ENCODE assay signal across 8 cellular contexts in genomic region chr16:70380205-70380918, GRCh38. TPM values are rescaled to one million over a fixed set of nuclear protein-coding genes. Genes with fewer than 3 reads are reported as not detected.
A peak's percentile ranks its signal among the peaks of the same experiment; 100 is the strongest.
DNase-seq lines count a peak whose midpoint lies in the region; ATAC-seq and TF ChIP-seq lines count a peak whose summit lies in the region.

No MANE protein-coding gene starts in this region.

- BruUV-seq in Caco-2 (replicated peaks; lab: Mats Ljungman, UMichigan): no TSS peak
- no TSS peak for BruUV-seq in mammary epithelial cell (replicated peaks; lab: Mats Ljungman, UMichigan)

- peaks cover 6% of the 10 kb centered on the region for H3K4me1 Mint-ChIP-seq in Caco-2 (ENCODE audit: low read depth, unreplicated experiment)

- peak overlapping the region; percentile 92 for H3K4me3 Mint-ChIP-seq in Caco-2 (ENCODE audit: unreplicated experiment)

- H3K27me3 ChIP-seq in Caco-2 (replicated peaks; ENCODE audit: control insufficient read depth, insufficient read depth, low read length) (no peaks in the 10 kb centered on the region), Karpas-422 (ENCODE audit: low read length) (no peaks in the 10 kb centered on the region), mammary epithelial cell (ENCODE audit: insufficient read depth, low read length) (no peaks in the 10 kb centered on the region)

- under 1% methylated on average over 11 of the region's 31 CpGs for WGBS in mammary epithelial cell (ENCODE audit: low coverage, missing lambda C conversion rate)

- DNase-seq in Caco-2 (peak; percentile 79 to 85), Karpas-422 (peak; percentile 86), UCSD-AML1 (lab: John Stamatoyannopoulos, UW; ENCODE audit: unreplicated experiment) (peak; percentile 64), mammary epithelial cell (peak; percentile 69), kidney tubule cell (ENCODE audit: low spot score) (peak; percentile 86)
- peak; percentile 65 to 76 for DNase-seq in stimulated activated CD4-positive, alpha-beta T cell treated with anti-CD3 and anti-CD28 coated beads, Interleukin-1b, Interleukin-23, amount 100 ng/mL, for 4 hours (ENCODE audit: low read depth in 2 of 2)

- H3K4me2 ChIP-seq in Karpas-422 (ENCODE audit: low read depth, low read length, poor library complexity, severe bottlenecking) (peak overlapping the region; percentile 83), mammary epithelial cell (ENCODE audit: insufficient read depth, low read depth, low read length) (peak overlapping the region; percentile 94)

- H3K27me3 Mint-ChIP-seq in Caco-2 (ENCODE audit: insufficient read depth, unreplicated experiment): no peaks in the 10 kb centered on the region

- peak overlapping the region; percentile 95 for H3K9ac ChIP-seq in Karpas-422 (ENCODE audit: low read length)
- peak overlapping the region; percentile 59 for H3K9ac ChIP-seq in mammary epithelial cell (ENCODE audit: insufficient read depth, low read length)

- H3K9me2 ChIP-seq in Karpas-422 (replicated peaks; ENCODE audit: insufficient read depth, low read length): no peaks in the 10 kb centered on the region

- intact Hi-C loops in Caco-2 (cut with micrococcal nuclease; ENCODE audit: unreplicated experiment) (loop anchor here (2.0 to 5.0 kb wide), 3 partner anchors 74 to 272 kb away; partner anchors contain the start of gene FCSK), mammary epithelial cell (cut with micrococcal nuclease) (loop anchor here (2.0 to 5.0 kb wide), 2 partner anchors 97 to 142 kb away; partner anchors contain the start of genes COG4 and SF3B3)

- H2AFZ ChIP-seq in Karpas-422 (ENCODE audit: low read length): no peak overlapping the region
- H2AFZ ChIP-seq in mammary epithelial cell (ENCODE audit: low read depth, low read length): peak overlapping the region; percentile 71

- dilution Hi-C loops in mammary epithelial cell (cut with HindIII; ENCODE audit: low sequenced_read_pairs): no loop called here

- H3K36me3 Mint-ChIP-seq in Caco-2 (ENCODE audit: insufficient read depth, unreplicated experiment): peaks cover 85% of the 10 kb centered on the region

- H4K20me1 ChIP-seq in Karpas-422 (ENCODE audit: insufficient read depth, low read depth, low read length) (no peaks in the 10 kb centered on the region), mammary epithelial cell (ENCODE audit: insufficient read depth, low read length) (no peaks in the 10 kb centered on the region)

- H3K4me1 ChIP-seq in Caco-2: peaks cover 9% of the 10 kb centered on the region; the same call in 1 of the 2 replicates
- peaks cover 22% of the 10 kb centered on the region for H3K4me1 ChIP-seq in Karpas-422 (ENCODE audit: low read length)
- peaks cover 7% of the 10 kb centered on the region for H3K4me1 ChIP-seq in mammary epithelial cell (ENCODE audit: insufficient read depth, low read length)

- H3K27ac ChIP-seq in Karpas-422 (ENCODE audit: low read length) (peak overlapping the region; percentile 90), mammary epithelial cell (ENCODE audit: insufficient read depth, low read depth, low read length) (peak overlapping the region; percentile 54)

- no peak for TF ChIP-seq CTCF in Caco-2 (IDR thresholded peaks at IDR 0.05; ENCODE audit: insufficient read depth in 1 of 2, low read depth in 1 of 2, low read length in 1 of 2, severe bottlenecking in 1 of 2, unreplicated experiment in 1 of 2)
- no peak for TF ChIP-seq CTCF in mammary epithelial cell (conservative IDR thresholded peaks at IDR 0.05 in 1 of 2, IDR thresholded peaks at IDR 0.05 in 1 of 2; ENCODE audit: extremely low read depth in 1 of 2, insufficient read depth in 1 of 2, low read depth in 1 of 2, low read length in 2 of 2)

- H3K9me3 ChIP-seq in Caco-2: no peaks in the 10 kb centered on the region
- no peaks in the 10 kb centered on the region for H3K9me3 ChIP-seq in Karpas-422 (ENCODE audit: low read length)
- no peaks in the 10 kb centered on the region for H3K9me3 ChIP-seq in mammary epithelial cell (replicated peaks; ENCODE audit: insufficient read depth, low read length)

- peak overlapping the region; percentile 97 for H3K27ac Mint-ChIP-seq in Caco-2 (ENCODE audit: unreplicated experiment)

- peak overlapping the region; percentile 85 for H3K4me3 ChIP-seq in Caco-2 (ENCODE audit: low read depth, low read length)
- peak overlapping the region; percentile 91 for H3K4me3 ChIP-seq in Karpas-422 (ENCODE audit: low read length)
- H3K4me3 ChIP-seq in mammary epithelial cell (replicated peaks in 1 of 3; ENCODE audit: insufficient read depth in 1 of 3, low read depth in 2 of 3, low read length in 3 of 3): peak overlapping the region; percentile 74 to 95 (median 83)

- peaks cover 22% of the 10 kb centered on the region for H3K79me2 ChIP-seq in Karpas-422 (ENCODE audit: low read length)
- H3K79me2 ChIP-seq in mammary epithelial cell (ENCODE audit: insufficient read depth, low read length): peaks cover 19% of the 10 kb centered on the region

- ATAC-seq in GM21528 (IDR thresholded peaks at IDR 0.05; ENCODE audit: low FRiP score, unreplicated experiment) (peak; percentile 5), GM18519 (IDR thresholded peaks at IDR 0.05; ENCODE audit: low FRiP score, unreplicated experiment) (no peak)

- CTCF ChIA-PET in Caco-2 (lab: Charles Lee) (interaction anchor here (0.5 to 2.8 kb wide), 15 partner anchors 10 to 288 kb away, joined by 3 to 42 read pairs (median 6); partner anchors contain the start of genes FCSK and ST3GAL2), mammary epithelial cell (lab: Charles Lee; ENCODE audit: low non-redundant PET) (interaction anchor here (0.7 to 1.1 kb wide), 2 partner anchors 90 to 273 kb away, joined by 3 read pairs; no protein-coding TSS in a partner anchor)

- in situ Hi-C loops in mammary epithelial cell (cut with MboI; ENCODE audit: low sequenced_read_pairs in 2 of 2): no loop called here

- POLR2A ChIA-PET in Caco-2 (lab: Charles Lee): interaction anchor here (0.5 to 3.7 kb wide), 13 partner anchors 10 to 165 kb away, joined by 3 to 41 read pairs (median 8); partner anchors contain the start of genes AARS1, COG4, DDX19A and FCSK

- no peaks in the 10 kb centered on the region for H3K9me3 Mint-ChIP-seq in Caco-2 (ENCODE audit: unreplicated experiment)

- H3K36me3 ChIP-seq in Caco-2 (ENCODE audit: control insufficient read depth, insufficient read depth, low read length) (peaks cover 2% of the 10 kb centered on the region), Karpas-422 (ENCODE audit: insufficient read depth, low read length) (peaks cover 12% of the 10 kb centered on the region), mammary epithelial cell (ENCODE audit: insufficient read depth, low read length) (no peaks in the 10 kb centered on the region)

RNA-seq across cellular contexts. Expression of gene DDX19A, which starts 33.7 kb away (rescaled TPM):
- total RNA-seq in Caco-2 (2022): 62.0 and 72.5 TPM in 2 replicates
- 20.5 and 29.2 TPM in 2 replicates for total RNA-seq in Karpas-422 (2014; rRNA removed; shearing (Covaris generic); ENCODE audit: low replicate concordance)
- 10 to 100 TPM; 37.0 to 42.0 TPM for total RNA-seq in mammary epithelial cell
- polyA plus RNA-seq in mammary epithelial cell: 38.5 TPM
- 48.5 TPM for polyA minus RNA-seq in mammary epithelial cell

RNA-seq across cellular contexts. Expression of gene ST3GAL2, which starts 58.5 kb away (rescaled TPM):
- total RNA-seq in Caco-2 (2022) (30.3 and 31.1 TPM in 2 replicates), mammary epithelial cell (10 to 100 TPM; 14.0 to 14.5 TPM)
- total RNA-seq in Karpas-422 (2014; rRNA removed; shearing (Covaris generic); ENCODE audit: low replicate concordance): 48.1 and 62.4 TPM in 2 replicates
- 7.9 TPM for polyA plus RNA-seq in mammary epithelial cell
- 48.9 TPM for polyA minus RNA-seq in mammary epithelial cell
